In the genomic region with DNA sequence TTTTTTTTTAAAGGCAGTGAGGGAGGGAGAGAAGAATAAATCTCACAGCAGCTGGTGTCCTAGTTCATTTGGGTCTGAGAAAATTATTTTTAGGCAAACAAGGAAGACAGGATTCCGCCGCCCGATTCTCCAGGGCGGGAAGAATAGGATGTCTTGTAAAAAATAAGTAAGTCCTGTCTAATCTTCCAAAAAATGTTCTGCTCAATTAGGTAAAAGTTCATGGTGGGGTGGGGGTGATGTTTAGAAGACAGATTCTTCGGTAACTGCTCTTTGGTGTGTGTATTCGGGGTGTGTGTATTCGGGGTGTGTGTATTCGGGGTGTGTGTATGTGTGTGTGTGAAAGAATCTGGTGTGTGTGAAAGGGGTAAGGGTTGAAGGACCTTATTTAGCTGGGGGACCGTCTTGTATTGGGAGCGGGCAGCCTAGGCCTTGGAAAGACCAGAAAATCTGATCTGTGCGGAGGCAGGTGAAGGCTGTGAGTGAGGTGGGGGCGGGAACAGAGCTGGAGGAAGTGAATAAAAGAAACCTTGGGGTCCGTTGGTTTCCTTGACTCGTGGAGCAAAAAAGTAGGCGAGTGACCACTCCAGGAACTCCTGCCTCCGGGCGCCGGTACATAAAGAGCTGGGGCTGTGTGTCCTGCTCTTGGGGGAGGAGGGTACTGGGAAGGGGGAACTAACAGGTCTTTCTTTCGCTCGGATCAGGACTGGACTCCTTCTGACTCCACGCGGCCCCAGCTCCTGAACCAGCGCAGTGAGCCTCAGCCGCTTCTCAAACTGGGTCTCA, we compare ENCODE assay signal across 1 cellular context.
TF ChIP-seq lines count a peak whose summit lies in the region.

No MANE protein-coding gene starts in this region.

TF ChIP-seq in H1, 55 proteins besides CTCF, POLR2A, EP300 and RAD21:
- TF ChIP-seq EZH2 (IDR thresholded peaks at IDR 0.05; ENCODE audit: low read depth, low read length, severe bottlenecking) (peak; percentile 39), YY1 (IDR thresholded peaks at IDR 0.05; ENCODE audit: low read depth, low read length) (no peak), CTBP2 (IDR thresholded peaks at IDR 0.05; ENCODE audit: borderline replicate concordance, insufficient read depth, insufficient read length, low read length) (no peak), SP4 (IDR thresholded peaks at IDR 0.05; ENCODE audit: low read length) (no peak), TBP (IDR thresholded peaks at IDR 0.05; ENCODE audit: low read depth, low read length) (no peak), SAP30 (IDR thresholded peaks at IDR 0.05; ENCODE audit: insufficient read depth, insufficient replicate concordance, low read length) (no peak), POLR2AphosphoS5 (IDR thresholded peaks at IDR 0.05; ENCODE audit: low read depth, low read length) (no peak), CBX5 (IDR thresholded peaks at IDR 0.05; ENCODE audit: low read depth, low read length) (no peak), CBX8 (IDR thresholded peaks at IDR 0.05; ENCODE audit: borderline replicate concordance, low read depth, low read length) (peak; percentile 84)
- TF ChIP-seq, protein P1, sequence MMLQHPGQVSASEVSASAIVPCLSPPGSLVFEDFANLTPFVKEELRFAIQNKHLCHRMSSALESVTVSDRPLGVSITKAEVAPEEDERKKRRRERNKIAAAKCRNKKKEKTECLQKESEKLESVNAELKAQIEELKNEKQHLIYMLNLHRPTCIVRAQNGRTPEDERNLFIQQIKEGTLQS (IDR thresholded peaks at IDR 0.05; ENCODE audit: insufficient read depth, low read depth, low read length), result no peak
